ENCODE assay signal across 14 cellular contexts in the genomic region with DNA sequence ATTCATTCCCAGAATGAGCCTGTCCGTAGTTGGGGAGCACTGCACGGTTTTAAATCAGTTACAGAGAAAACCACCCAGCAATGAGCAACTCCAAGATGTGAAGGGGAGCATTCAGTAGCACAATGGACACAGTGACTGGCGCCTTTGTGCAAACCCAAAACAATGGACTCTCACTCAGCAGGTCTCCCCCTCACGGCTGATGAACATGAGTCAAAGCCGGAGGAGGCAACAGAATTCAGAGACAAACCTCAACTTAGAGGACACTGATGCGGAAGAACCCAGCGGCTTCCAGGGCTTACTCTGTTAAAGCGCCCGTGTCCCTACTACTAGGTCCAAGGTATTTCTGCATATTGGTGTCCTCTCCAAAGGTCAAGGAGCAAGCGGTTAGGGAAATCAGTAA. TPM values are rescaled to one million over a fixed set of nuclear protein-coding genes. Genes with fewer than 3 reads are reported as not detected.
DNase-seq lines count a peak whose midpoint lies in the region; ATAC-seq, FAIRE-seq and TF ChIP-seq lines count a peak whose summit lies in the region.
"Had no signal": no experiment of that assay in that cellular context is flagged by ENCODE, and none has a peak within 500 bp of the region (broad histone marks: within the 10 kb centered on the region; RNA-seq: fewer than 3 reads in every experiment).

No MANE protein-coding gene starts in this region.

- H3K4me3 ChIP-seq in brain microvascular endothelial cell (ENCODE audit: low read depth, low read length): no peak overlapping the region
- H3K4me3 ChIP-seq: SK-N-MC, upper lobe of left lung had no signal

- TF ChIP-seq POLR2A in GM12892 (IDR thresholded peaks at IDR 0.05; ENCODE audit: low read depth, low read length): no peak

- H3K36me3 Mint-ChIP-seq in stimulated activated naive CD8-positive, alpha-beta T cell treated with anti-CD3 and anti-CD28 coated beads, Interleukin-15, Interleukin-2, amounts not matched to agents 100 ng/mL and 50 ng/mL, for 24 hours (ENCODE audit: low read depth): no peaks in the 10 kb centered on the region
- no peaks in the 10 kb centered on the region for H3K36me3 Mint-ChIP-seq in nephron progenitor cell (ENCODE audit: low read depth)

- no peak for FAIRE-seq in GM12892 (lab: Jason Lieb, UNC)

- no peak for ATAC-seq in stimulated activated naive CD8-positive, alpha-beta T cell treated with anti-CD3 and anti-CD28 coated beads, Interleukin-15, Interleukin-2, amounts not matched to agents 100 U/mL and 50 U/mL, for 24 hours
- ATAC-seq in HG03039 (IDR thresholded peaks at IDR 0.05; ENCODE audit: unreplicated experiment): no peak
- ATAC-seq: activated CD4-positive, CD25-positive, alpha-beta regulatory T cell treated with anti-CD3 and anti-CD28 coated beads, Interleukin-2, amount 50 U/mL, for 24 hours had no signal

- H3K27me3 ChIP-seq in brain microvascular endothelial cell (replicated peaks): no peaks in the 10 kb centered on the region
- H3K27me3 ChIP-seq: upper lobe of left lung had no signal

- no peaks in the 10 kb centered on the region for H3K27me3 Mint-ChIP-seq in stimulated activated naive CD8-positive, alpha-beta T cell treated with anti-CD3 and anti-CD28 coated beads, Interleukin-15, Interleukin-2, amounts not matched to agents 100 ng/mL and 50 ng/mL, for 24 hours
- peaks cover 6% of the 10 kb centered on the region for H3K27me3 Mint-ChIP-seq in nephron progenitor cell (ENCODE audit: low read depth, poor library complexity)

- in situ Hi-C loops in brain microvascular endothelial cell (cut with HindIII; ENCODE audit: low pct_ligation_motif_present, low sequenced_read_pairs): no loop called here

- peaks cover 63% of the 10 kb centered on the region for H3K4me1 Mint-ChIP-seq in stimulated activated naive CD8-positive, alpha-beta T cell treated with anti-CD3 and anti-CD28 coated beads, Interleukin-15, Interleukin-2, amounts not matched to agents 100 ng/mL and 50 ng/mL, for 24 hours (ENCODE audit: low read depth)
- H3K4me1 Mint-ChIP-seq in nephron progenitor cell: peaks cover 47% of the 10 kb centered on the region

- H3K4me3 Mint-ChIP-seq in stimulated activated naive CD8-positive, alpha-beta T cell treated with anti-CD3 and anti-CD28 coated beads, Interleukin-15, Interleukin-2, amounts not matched to agents 100 ng/mL and 50 ng/mL, for 24 hours: no peak overlapping the region
- H3K4me3 Mint-ChIP-seq in nephron progenitor cell: no peak overlapping the region
- H3K4me3 Mint-ChIP-seq: HFFc6 had no signal

- no peak overlapping the region for H3K27ac ChIP-seq in brain microvascular endothelial cell
- H3K27ac ChIP-seq: SK-N-MC had no signal

- DNase-seq in stimulated activated naive CD8-positive, alpha-beta T cell treated with anti-CD3 and anti-CD28 coated beads, Interleukin-15, Interleukin-2, amounts not matched to agents 100 U/mL and 50 U/mL, for 24 hours: no peak
- peak; percentile 15 for DNase-seq in brain microvascular endothelial cell
- no peak for DNase-seq in nephron progenitor cell
- DNase-seq in GM12892 (ENCODE audit: insufficient read length): no peak
- DNase-seq in activated CD4-positive, CD25-positive, alpha-beta regulatory T cell (lab: John Stamatoyannopoulos, UW): no peak
- no peak for DNase-seq in DMS79 (lab: John Stamatoyannopoulos, UW)
- DNase-seq: central memory CD4-positive, alpha-beta T cell; HFFc6; NCI-H2029; upper lobe of left lung had no signal

- peak overlapping the region; percentile 22 for H3K27ac Mint-ChIP-seq in stimulated activated naive CD8-positive, alpha-beta T cell treated with anti-CD3 and anti-CD28 coated beads, Interleukin-15, Interleukin-2, amounts not matched to agents 100 ng/mL and 50 ng/mL, for 24 hours
- peak overlapping the region; percentile 33 for H3K27ac Mint-ChIP-seq in nephron progenitor cell
- H3K27ac Mint-ChIP-seq: HFFc6 had no signal

- no peak for TF ChIP-seq CTCF in brain microvascular endothelial cell (IDR thresholded peaks at IDR 0.05; ENCODE audit: low read depth, low read length, missing control alignments)
- no peak for TF ChIP-seq CTCF in nephron progenitor cell (IDR thresholded peaks at IDR 0.05)

- no peaks in the 10 kb centered on the region for H3K9me3 Mint-ChIP-seq in stimulated activated naive CD8-positive, alpha-beta T cell treated with anti-CD3 and anti-CD28 coated beads, Interleukin-15, Interleukin-2, amounts not matched to agents 100 ng/mL and 50 ng/mL, for 24 hours
- peaks cover 5% of the 10 kb centered on the region for H3K9me3 Mint-ChIP-seq in nephron progenitor cell

- no peaks in the 10 kb centered on the region for H3K36me3 ChIP-seq in brain microvascular endothelial cell (replicated peaks)

RNA-seq across cellular contexts. Expression of a gene that starts 17.7 kb away (rescaled TPM):
- 2.5 TPM for polyA plus RNA-seq in GM12892 (2012; ENCODE audit: missing spikeins)

RNA-seq across cellular contexts. Expression of a gene that starts 32.1 kb away (rescaled TPM):
- 13.4 TPM for polyA plus RNA-seq in GM12892 (2012; ENCODE audit: missing spikeins)
